Comparison of ENCODE assay signal across 15 cellular contexts in genomic region chr13:19567820-19568534, GRCh38. TPM values are rescaled to one million over a fixed set of nuclear protein-coding genes. Genes with fewer than 3 reads are reported as not detected.
DNase-seq lines count a peak whose midpoint lies in the region; ATAC-seq and TF ChIP-seq lines count a peak whose summit lies in the region.
"Had no signal": no experiment of that assay in that cellular context is flagged by ENCODE, and none has a peak within 500 bp of the region (broad histone marks: within the 10 kb centered on the region; RNA-seq: fewer than 3 reads in every experiment).

No MANE protein-coding gene starts in this region.

- ATAC-seq in GM18508 (IDR thresholded peaks at IDR 0.05; ENCODE audit: insufficient read depth, unreplicated experiment): peak; percentile 84
- ATAC-seq in GM21367 (IDR thresholded peaks at IDR 0.05; ENCODE audit: unreplicated experiment): peak; percentile 70
- peak; percentile 60 for ATAC-seq in HG02973 (IDR thresholded peaks at IDR 0.05; ENCODE audit: unreplicated experiment)
- peak; percentile 51 for ATAC-seq in HG03575 (IDR thresholded peaks at IDR 0.05; ENCODE audit: extremely low read depth, insufficient number of reproducible peaks, low FRiP score, unreplicated experiment)
- ATAC-seq in SK-N-SH treated with all-trans-retinoic acid at 6 μM for 48 hours: no peak
- ATAC-seq: naive thymus-derived CD4-positive, alpha-beta T cell had no signal

- intact Hi-C loops in posterior vena cava (cut with DNase I): no loop called here

- H3K27ac ChIP-seq in substantia nigra (ENCODE audit: low read depth, low read length, poor library complexity, severe bottlenecking): no peak overlapping the region
- H3K27ac ChIP-seq: SJCRH30 had no signal

- no peak for DNase-seq in DMS114 treated with DMSO at 0.1 percent for 48 hours (lab: John Stamatoyannopoulos, UW; ENCODE audit: unreplicated experiment)
- no peak for DNase-seq in posterior vena cava (ENCODE audit: low spot score)
- no peak for DNase-seq in substantia nigra (lab: John Stamatoyannopoulos, UW)
- DNase-seq: activated CD4-positive, alpha-beta T cell treated with anti-CD3 and anti-CD28 coated beads for 48 hours; activated naive CD4-positive, alpha-beta T cell; MG63; naive thymus-derived CD4-positive, alpha-beta T cell; NCI-H524; SJCRH30 had no signal

TF ChIP-seq in SK-N-SH treated with all-trans-retinoic acid at 6 μM for 48 hours, 23 proteins besides CTCF, POLR2A, EP300 and RAD21:
- no peak for TF ChIP-seq PPARA (CRISPR knock-in tag; IDR thresholded peaks at IDR 0.05; ENCODE audit: borderline replicate concordance)
- TF ChIP-seq, protein P1, sequence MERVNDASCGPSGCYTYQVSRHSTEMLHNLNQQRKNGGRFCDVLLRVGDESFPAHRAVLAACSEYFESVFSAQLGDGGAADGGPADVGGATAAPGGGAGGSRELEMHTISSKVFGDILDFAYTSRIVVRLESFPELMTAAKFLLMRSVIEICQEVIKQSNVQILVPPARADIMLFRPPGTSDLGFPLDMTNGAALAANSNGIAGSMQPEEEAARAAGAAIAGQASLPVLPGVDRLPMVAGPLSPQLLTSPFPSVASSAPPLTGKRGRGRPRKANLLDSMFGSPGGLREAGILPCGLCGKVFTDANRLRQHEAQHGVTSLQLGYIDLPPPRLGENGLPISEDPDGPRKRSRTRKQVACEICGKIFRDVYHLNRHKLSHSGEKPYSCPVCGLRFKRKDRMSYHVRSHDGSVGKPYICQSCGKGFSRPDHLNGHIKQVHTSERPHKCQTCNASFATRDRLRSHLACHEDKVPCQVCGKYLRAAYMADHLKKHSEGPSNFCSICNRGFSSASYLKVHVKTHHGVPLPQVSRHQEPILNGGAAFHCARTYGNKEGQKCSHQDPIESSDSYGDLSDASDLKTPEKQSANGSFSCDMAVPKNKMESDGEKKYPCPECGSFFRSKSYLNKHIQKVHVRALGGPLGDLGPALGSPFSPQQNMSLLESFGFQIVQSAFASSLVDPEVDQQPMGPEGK (CRISPR knock-in tag; IDR thresholded peaks at IDR 0.05; ENCODE audit: borderline replicate concordance): no peak
- TF ChIP-seq TCF4 (CRISPR knock-in tag; IDR thresholded peaks at IDR 0.05; ENCODE audit: borderline replicate concordance): no peak
- TF ChIP-seq CSRNP3 (CRISPR knock-in tag; IDR thresholded peaks at IDR 0.05): no peak
- TF ChIP-seq TSHZ2 (CRISPR knock-in tag; IDR thresholded peaks at IDR 0.05): no peak
- TF ChIP-seq GLIS3 (CRISPR knock-in tag; IDR thresholded peaks at IDR 0.05): no peak
- TF ChIP-seq ZFP3 (CRISPR knock-in tag; IDR thresholded peaks at IDR 0.05): no peak
- no peak for TF ChIP-seq POU6F1 (CRISPR knock-in tag; IDR thresholded peaks at IDR 0.05; ENCODE audit: borderline replicate concordance, low read depth)
- TF ChIP-seq RARB (CRISPR knock-in tag; IDR thresholded peaks at IDR 0.05): no peak
- no peak for TF ChIP-seq ZNF8 (CRISPR knock-in tag; IDR thresholded peaks at IDR 0.05)
- TF ChIP-seq CSDC2 (CRISPR knock-in tag; IDR thresholded peaks at IDR 0.05): no peak
- no peak for TF ChIP-seq ARNTL (CRISPR knock-in tag; IDR thresholded peaks at IDR 0.05; ENCODE audit: borderline replicate concordance, low read depth)

RNA-seq across cellular contexts. Expression of gene TPTE2, which starts 6.6 kb away (rescaled TPM):
- under 1 TPM in 1 of 2 donors, not detected in 1; 0.19 TPM for total RNA-seq in posterior vena cava
- total RNA-seq: cerebellum, SJCRH30 had no signal
